1 cellular context compared by ENCODE assay signal in the genomic region with DNA sequence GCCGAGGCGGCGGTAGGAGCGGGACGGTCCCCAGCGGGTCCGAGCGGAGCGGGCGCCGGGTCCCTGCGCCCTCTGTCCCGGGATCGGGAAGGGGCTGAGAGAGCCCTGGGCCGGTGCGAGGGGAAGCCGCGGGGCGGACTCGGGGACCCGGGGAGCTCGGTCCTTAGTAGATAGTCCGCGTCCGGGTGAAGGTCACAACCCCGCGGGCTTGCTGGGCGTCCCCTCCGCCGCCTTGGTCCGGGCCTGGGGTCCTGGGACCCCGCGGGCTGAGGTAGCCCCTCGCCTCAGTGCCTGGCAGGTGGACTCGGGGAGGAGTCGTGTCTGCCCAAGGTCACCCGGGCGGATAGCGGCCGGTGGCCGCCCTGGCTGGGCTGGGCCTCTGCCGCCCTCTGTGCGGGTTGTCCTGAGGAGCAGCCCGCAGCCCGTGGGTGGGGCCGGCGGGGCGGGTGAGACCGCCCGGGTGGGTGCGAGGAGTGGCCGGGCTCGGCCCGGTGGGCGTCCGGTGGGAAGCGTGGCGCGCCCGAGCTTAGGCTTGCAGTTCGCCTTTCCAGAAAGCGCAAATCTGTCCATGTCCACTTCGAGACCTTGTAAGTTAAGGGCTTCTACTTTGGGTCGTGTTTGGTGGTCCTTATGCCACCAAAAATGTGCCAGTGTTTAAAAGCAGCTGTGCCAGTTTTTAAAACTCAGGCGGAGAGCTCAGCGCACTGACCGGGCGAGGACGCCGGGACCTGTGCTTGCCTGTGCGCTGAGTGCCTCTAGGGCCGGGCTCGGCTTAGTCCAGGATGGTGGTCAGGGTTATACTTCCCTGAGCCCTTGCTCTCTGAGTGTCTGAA.
TF ChIP-seq lines count a peak whose summit lies in the region.

No MANE protein-coding gene starts in this region.

TF ChIP-seq in HepG2, 621 proteins besides CTCF, POLR2A, EP300 and RAD21 (continued from another document and continues in another):
- TF ChIP-seq CBX1 (IDR thresholded peaks at IDR 0.05; ENCODE audit: low read depth) (no peak), ZNF607 (CRISPR knock-in tag; IDR thresholded peaks at IDR 0.05; ENCODE audit: borderline replicate concordance) (no peak), SIN3A (IDR thresholded peaks at IDR 0.05; ENCODE audit: borderline replicate concordance, low read depth, low read length) (peak; percentile 28; the same call in 1 of the 2 replicates), ZNF101 (CRISPR knock-in tag; IDR thresholded peaks at IDR 0.05; ENCODE audit: borderline replicate concordance, low read depth) (no peak), ZNF83 (CRISPR knock-in tag; IDR thresholded peaks at IDR 0.05; ENCODE audit: borderline replicate concordance) (no peak), RFXANK (CRISPR knock-in tag; IDR thresholded peaks at IDR 0.05) (no peak), ZNF331 (CRISPR knock-in tag; IDR thresholded peaks at IDR 0.05) (no peak), KDM2A (CRISPR knock-in tag; IDR thresholded peaks at IDR 0.05; ENCODE audit: borderline replicate concordance, low read depth) (0 out of 2 replicates have a peak, but pooled peaks have one; percentile 22), SNAPC2 (CRISPR knock-in tag; IDR thresholded peaks at IDR 0.05) (no peak), ZNF652 (CRISPR knock-in tag; IDR thresholded peaks at IDR 0.05; ENCODE audit: borderline replicate concordance, low read depth) (no peak), ZSCAN9 (CRISPR knock-in tag; IDR thresholded peaks at IDR 0.05; ENCODE audit: borderline replicate concordance) (no peak), ZNF788 (CRISPR knock-in tag; IDR thresholded peaks at IDR 0.05; ENCODE audit: borderline replicate concordance) (no peak; the same call in 1 of the 2 replicates), HDAC2 (CRISPR knock-in tag; IDR thresholded peaks at IDR 0.05) (no peak), ZNF136 (CRISPR knock-in tag; IDR thresholded peaks at IDR 0.05; ENCODE audit: low read depth) (no peak), ARNT (IDR thresholded peaks at IDR 0.05) (no peak), ZNF660 (CRISPR knock-in tag; IDR thresholded peaks at IDR 0.05; ENCODE audit: borderline replicate concordance, low read depth) (no peak), KAT7 (CRISPR knock-in tag; IDR thresholded peaks at IDR 0.05; ENCODE audit: borderline replicate concordance) (no peak), HOXD1 (CRISPR knock-in tag; IDR thresholded peaks at IDR 0.05) (no peak), SP2 (CRISPR knock-in tag; IDR thresholded peaks at IDR 0.05) (no peak; the same call in 1 of the 2 replicates), YEATS4 (CRISPR knock-in tag; IDR thresholded peaks at IDR 0.05; ENCODE audit: borderline replicate concordance) (no peak; the same call in 1 of the 2 replicates), SIX1 (CRISPR knock-in tag; IDR thresholded peaks at IDR 0.05; ENCODE audit: borderline replicate concordance) (no peak), SMARCC2 (IDR thresholded peaks at IDR 0.05) (no peak), RCOR2 (CRISPR knock-in tag; IDR thresholded peaks at IDR 0.05) (no peak), CAMTA2 (CRISPR knock-in tag; IDR thresholded peaks at IDR 0.05; ENCODE audit: borderline replicate concordance) (no peak; the same call in 1 of the 2 replicates), RARA (CRISPR knock-in tag; IDR thresholded peaks at IDR 0.05) (no peak), SIX4 (CRISPR knock-in tag; IDR thresholded peaks at IDR 0.05) (no peak), ZNF225 (CRISPR knock-in tag; IDR thresholded peaks at IDR 0.05) (no peak), ZNF20 (CRISPR knock-in tag; IDR thresholded peaks at IDR 0.05) (no peak), IKZF1 (IDR thresholded peaks at IDR 0.05) (no peak)
- TF ChIP-seq, protein P1, sequence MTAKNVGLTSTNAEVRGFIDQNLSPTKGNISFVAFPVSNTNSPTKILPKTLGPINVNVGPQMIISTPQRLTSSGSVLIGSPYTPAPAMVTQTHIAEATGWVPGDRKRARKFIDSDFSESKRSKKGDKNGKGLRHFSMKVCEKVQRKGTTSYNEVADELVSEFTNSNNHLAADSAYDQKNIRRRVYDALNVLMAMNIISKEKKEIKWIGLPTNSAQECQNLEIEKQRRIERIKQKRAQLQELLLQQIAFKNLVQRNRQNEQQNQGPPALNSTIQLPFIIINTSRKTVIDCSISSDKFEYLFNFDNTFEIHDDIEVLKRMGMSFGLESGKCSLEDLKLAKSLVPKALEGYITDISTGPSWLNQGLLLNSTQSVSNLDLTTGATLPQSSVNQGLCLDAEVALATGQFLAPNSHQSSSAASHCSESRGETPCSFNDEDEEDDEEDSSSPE (CRISPR knock-in tag; IDR thresholded peaks at IDR 0.05), result no peak; the same call in 1 of the 2 replicates
- TF ChIP-seq, protein P2, sequence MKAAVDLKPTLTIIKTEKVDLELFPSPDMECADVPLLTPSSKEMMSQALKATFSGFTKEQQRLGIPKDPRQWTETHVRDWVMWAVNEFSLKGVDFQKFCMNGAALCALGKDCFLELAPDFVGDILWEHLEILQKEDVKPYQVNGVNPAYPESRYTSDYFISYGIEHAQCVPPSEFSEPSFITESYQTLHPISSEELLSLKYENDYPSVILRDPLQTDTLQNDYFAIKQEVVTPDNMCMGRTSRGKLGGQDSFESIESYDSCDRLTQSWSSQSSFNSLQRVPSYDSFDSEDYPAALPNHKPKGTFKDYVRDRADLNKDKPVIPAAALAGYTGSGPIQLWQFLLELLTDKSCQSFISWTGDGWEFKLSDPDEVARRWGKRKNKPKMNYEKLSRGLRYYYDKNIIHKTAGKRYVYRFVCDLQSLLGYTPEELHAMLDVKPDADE (CRISPR knock-in tag; IDR thresholded peaks at IDR 0.05), result no peak
- TF ChIP-seq, protein P3, sequence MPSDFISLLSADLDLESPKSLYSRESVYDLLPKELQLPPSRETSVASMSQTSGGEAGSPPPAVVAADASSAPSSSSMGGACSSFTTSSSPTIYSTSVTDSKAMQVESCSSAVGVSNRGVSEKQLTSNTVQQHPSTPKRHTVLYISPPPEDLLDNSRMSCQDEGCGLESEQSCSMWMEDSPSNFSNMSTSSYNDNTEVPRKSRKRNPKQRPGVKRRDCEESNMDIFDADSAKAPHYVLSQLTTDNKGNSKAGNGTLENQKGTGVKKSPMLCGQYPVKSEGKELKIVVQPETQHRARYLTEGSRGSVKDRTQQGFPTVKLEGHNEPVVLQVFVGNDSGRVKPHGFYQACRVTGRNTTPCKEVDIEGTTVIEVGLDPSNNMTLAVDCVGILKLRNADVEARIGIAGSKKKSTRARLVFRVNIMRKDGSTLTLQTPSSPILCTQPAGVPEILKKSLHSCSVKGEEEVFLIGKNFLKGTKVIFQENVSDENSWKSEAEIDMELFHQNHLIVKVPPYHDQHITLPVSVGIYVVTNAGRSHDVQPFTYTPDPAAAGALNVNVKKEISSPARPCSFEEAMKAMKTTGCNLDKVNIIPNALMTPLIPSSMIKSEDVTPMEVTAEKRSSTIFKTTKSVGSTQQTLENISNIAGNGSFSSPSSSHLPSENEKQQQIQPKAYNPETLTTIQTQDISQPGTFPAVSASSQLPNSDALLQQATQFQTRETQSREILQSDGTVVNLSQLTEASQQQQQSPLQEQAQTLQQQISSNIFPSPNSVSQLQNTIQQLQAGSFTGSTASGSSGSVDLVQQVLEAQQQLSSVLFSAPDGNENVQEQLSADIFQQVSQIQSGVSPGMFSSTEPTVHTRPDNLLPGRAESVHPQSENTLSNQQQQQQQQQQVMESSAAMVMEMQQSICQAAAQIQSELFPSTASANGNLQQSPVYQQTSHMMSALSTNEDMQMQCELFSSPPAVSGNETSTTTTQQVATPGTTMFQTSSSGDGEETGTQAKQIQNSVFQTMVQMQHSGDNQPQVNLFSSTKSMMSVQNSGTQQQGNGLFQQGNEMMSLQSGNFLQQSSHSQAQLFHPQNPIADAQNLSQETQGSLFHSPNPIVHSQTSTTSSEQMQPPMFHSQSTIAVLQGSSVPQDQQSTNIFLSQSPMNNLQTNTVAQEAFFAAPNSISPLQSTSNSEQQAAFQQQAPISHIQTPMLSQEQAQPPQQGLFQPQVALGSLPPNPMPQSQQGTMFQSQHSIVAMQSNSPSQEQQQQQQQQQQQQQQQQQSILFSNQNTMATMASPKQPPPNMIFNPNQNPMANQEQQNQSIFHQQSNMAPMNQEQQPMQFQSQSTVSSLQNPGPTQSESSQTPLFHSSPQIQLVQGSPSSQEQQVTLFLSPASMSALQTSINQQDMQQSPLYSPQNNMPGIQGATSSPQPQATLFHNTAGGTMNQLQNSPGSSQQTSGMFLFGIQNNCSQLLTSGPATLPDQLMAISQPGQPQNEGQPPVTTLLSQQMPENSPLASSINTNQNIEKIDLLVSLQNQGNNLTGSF (CRISPR knock-in tag; IDR thresholded peaks at IDR 0.05), result no peak; the same call in 1 of the 2 replicates
- TF ChIP-seq, protein P4, sequence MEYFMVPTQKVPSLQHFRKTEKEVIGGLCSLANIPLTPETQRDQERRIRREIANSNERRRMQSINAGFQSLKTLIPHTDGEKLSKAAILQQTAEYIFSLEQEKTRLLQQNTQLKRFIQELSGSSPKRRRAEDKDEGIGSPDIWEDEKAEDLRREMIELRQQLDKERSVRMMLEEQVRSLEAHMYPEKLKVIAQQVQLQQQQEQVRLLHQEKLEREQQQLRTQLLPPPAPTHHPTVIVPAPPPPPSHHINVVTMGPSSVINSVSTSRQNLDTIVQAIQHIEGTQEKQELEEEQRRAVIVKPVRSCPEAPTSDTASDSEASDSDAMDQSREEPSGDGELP (IDR thresholded peaks at IDR 0.05; ENCODE audit: borderline replicate concordance, low read depth), result no peak
- TF ChIP-seq, protein P5, sequence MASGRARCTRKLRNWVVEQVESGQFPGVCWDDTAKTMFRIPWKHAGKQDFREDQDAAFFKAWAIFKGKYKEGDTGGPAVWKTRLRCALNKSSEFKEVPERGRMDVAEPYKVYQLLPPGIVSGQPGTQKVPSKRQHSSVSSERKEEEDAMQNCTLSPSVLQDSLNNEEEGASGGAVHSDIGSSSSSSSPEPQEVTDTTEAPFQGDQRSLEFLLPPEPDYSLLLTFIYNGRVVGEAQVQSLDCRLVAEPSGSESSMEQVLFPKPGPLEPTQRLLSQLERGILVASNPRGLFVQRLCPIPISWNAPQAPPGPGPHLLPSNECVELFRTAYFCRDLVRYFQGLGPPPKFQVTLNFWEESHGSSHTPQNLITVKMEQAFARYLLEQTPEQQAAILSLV (CRISPR knock-in tag; IDR thresholded peaks at IDR 0.05; ENCODE audit: borderline replicate concordance), result no peak
- TF ChIP-seq, protein P6, sequence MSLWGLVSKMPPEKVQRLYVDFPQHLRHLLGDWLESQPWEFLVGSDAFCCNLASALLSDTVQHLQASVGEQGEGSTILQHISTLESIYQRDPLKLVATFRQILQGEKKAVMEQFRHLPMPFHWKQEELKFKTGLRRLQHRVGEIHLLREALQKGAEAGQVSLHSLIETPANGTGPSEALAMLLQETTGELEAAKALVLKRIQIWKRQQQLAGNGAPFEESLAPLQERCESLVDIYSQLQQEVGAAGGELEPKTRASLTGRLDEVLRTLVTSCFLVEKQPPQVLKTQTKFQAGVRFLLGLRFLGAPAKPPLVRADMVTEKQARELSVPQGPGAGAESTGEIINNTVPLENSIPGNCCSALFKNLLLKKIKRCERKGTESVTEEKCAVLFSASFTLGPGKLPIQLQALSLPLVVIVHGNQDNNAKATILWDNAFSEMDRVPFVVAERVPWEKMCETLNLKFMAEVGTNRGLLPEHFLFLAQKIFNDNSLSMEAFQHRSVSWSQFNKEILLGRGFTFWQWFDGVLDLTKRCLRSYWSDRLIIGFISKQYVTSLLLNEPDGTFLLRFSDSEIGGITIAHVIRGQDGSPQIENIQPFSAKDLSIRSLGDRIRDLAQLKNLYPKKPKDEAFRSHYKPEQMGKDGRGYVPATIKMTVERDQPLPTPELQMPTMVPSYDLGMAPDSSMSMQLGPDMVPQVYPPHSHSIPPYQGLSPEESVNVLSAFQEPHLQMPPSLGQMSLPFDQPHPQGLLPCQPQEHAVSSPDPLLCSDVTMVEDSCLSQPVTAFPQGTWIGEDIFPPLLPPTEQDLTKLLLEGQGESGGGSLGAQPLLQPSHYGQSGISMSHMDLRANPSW (CRISPR knock-in tag; IDR thresholded peaks at IDR 0.05; ENCODE audit: borderline replicate concordance), result no peak
- TF ChIP-seq, protein P7, sequence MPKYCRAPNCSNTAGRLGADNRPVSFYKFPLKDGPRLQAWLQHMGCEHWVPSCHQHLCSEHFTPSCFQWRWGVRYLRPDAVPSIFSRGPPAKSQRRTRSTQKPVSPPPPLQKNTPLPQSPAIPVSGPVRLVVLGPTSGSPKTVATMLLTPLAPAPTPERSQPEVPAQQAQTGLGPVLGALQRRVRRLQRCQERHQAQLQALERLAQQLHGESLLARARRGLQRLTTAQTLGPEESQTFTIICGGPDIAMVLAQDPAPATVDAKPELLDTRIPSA (CRISPR knock-in tag; IDR thresholded peaks at IDR 0.05; ENCODE audit: borderline replicate concordance), result no peak
- TF ChIP-seq, protein P8, sequence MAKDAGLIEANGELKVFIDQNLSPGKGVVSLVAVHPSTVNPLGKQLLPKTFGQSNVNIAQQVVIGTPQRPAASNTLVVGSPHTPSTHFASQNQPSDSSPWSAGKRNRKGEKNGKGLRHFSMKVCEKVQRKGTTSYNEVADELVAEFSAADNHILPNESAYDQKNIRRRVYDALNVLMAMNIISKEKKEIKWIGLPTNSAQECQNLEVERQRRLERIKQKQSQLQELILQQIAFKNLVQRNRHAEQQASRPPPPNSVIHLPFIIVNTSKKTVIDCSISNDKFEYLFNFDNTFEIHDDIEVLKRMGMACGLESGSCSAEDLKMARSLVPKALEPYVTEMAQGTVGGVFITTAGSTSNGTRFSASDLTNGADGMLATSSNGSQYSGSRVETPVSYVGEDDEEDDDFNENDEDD (CRISPR knock-in tag; IDR thresholded peaks at IDR 0.05; ENCODE audit: borderline replicate concordance), result no peak
- TF ChIP-seq, protein P9, sequence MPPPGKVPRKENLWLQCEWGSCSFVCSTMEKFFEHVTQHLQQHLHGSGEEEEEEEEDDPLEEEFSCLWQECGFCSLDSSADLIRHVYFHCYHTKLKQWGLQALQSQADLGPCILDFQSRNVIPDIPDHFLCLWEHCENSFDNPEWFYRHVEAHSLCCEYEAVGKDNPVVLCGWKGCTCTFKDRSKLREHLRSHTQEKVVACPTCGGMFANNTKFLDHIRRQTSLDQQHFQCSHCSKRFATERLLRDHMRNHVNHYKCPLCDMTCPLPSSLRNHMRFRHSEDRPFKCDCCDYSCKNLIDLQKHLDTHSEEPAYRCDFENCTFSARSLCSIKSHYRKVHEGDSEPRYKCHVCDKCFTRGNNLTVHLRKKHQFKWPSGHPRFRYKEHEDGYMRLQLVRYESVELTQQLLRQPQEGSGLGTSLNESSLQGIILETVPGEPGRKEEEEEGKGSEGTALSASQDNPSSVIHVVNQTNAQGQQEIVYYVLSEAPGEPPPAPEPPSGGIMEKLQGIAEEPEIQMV (CRISPR knock-in tag; IDR thresholded peaks at IDR 0.05; ENCODE audit: low read depth), result no peak
- TF ChIP-seq, protein P10, sequence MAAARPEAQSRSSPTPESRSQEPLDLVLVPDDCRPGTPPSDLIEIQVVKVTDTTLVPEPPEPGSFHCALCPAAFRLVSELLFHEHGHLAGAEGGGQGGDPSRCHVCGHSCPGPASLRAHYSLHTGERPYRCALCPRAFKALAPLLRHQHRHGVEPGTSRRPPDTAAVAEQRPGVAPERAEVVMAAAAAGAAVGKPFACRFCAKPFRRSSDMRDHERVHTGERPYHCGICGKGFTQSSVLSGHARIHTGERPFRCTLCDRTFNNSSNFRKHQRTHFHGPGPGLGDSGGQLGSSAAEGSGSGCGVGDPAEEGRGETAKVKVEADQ (CRISPR knock-in tag; IDR thresholded peaks at IDR 0.05; ENCODE audit: borderline replicate concordance), result no peak
- TF ChIP-seq, protein P11, sequence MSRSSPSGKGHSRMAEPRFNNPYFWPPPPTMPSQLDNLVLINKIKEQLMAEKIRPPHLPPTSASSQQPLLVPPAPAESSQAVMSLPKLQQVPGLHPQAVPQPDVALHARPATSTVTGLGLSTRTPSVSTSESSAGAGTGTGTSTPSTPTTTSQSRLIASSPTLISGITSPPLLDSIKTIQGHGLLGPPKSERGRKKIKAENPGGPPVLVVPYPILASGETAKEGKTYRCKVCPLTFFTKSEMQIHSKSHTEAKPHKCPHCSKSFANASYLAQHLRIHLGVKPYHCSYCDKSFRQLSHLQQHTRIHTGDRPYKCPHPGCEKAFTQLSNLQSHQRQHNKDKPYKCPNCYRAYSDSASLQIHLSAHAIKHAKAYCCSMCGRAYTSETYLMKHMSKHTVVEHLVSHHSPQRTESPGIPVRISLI (CRISPR knock-in tag; IDR thresholded peaks at IDR 0.05; ENCODE audit: borderline replicate concordance), result no peak
